In the genomic region with DNA sequence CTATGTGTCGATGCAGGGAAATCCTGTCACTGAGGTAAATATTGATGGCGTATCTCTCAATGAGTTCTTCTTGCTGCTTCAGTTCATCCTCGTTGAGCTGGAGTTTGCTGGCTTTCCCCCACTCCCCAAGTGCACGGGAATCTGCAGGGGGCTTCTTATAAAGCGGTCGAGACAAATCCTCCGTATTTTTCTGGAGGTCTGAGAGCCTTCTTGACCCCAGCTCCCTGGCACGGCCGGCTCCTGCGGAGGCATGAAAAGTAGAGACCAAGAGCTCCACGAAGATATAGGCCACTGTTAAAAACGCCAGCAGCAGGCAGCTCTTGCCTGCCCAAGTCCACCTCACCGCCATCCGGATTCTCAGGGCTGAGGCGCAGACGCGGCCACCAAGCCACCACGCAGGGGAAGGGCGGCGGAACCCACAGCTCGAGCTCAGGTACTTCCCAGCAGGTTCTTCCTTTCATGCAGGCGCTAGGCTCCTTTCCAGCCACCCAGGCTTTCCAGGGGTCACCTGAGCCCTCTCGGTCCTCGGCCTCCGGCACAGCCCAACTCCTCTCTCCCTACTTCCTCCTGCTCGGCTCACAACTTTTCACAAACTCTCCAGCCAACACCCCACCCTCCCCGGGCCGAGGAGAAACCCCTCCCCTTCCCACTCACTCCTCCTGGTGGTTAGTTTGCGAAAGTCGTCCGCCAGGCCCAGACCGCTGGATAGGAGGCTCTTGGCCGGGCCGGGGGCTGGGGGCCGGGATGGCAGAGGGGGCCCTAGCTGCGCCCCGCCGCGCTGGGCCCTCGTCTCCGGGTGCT, we compare ENCODE assay signal across 8 cellular contexts. TPM values are rescaled to one million over a fixed set of nuclear protein-coding genes. Genes with fewer than 3 reads are reported as not detected.
DNase-seq lines count a peak whose midpoint lies in the region; ATAC-seq and TF ChIP-seq lines count a peak whose summit lies in the region.

GALNT4 (minus strand) TSS at position 596 of the 801 bp plus-strand sequence; CDS start at position 349, 247 bp downstream.

- H3K4me1 Mint-ChIP-seq in neural progenitor cell = peaks cover 30% of the 10 kb centered on the region

- H3K36me3 ChIP-seq in HUES64 (ENCODE audit: insufficient read depth, low read length) (peaks cover 18% of the 10 kb centered on the region), neural progenitor cell (no peaks in the 10 kb centered on the region)

- H3K4me3 Mint-ChIP-seq in neural progenitor cell = peak within 1 kb of the TSS; percentile 94

- ATAC-seq in GM21423 (IDR thresholded peaks at IDR 0.05; ENCODE audit: unreplicated experiment) = peak; percentile 78

- H3K4me3 ChIP-seq in HUES64 (ENCODE audit: low read length) (peak within 1 kb of the TSS; percentile 94), foreskin fibroblast (ENCODE audit: low read depth in 1 of 2, low read length in 2 of 2) (peak within 1 kb of the TSS; percentile 90 to 93), neural progenitor cell (peak within 1 kb of the TSS; percentile 93)

- H3K36me3 Mint-ChIP-seq in neural progenitor cell = peaks cover 17% of the 10 kb centered on the region

- TF ChIP-seq CTCF in foreskin fibroblast (IDR thresholded peaks at IDR 0.05; ENCODE audit: low read depth, low read length) = peak; percentile 73
- peak; percentile 71 for TF ChIP-seq CTCF in neural progenitor cell (IDR thresholded peaks at IDR 0.05)

- WGBS in HUES64 = 6% methylated on average over 41 of the region's 41 CpGs

- no peaks in the 10 kb centered on the region for H3K9me3 Mint-ChIP-seq in neural progenitor cell

- DNase-seq in DMS79 treated with DMSO at 0.1 percent for 48 hours (lab: John Stamatoyannopoulos, UW) (peak; percentile 48), SHP77 (lab: John Stamatoyannopoulos, UW) (peak; percentile 42 to 61), activated gamma-delta T cell (lab: John Stamatoyannopoulos, UW) (peak; percentile 45), foreskin fibroblast (peak; percentile 81 to 94), neural progenitor cell (ENCODE audit: low spot score) (peak; percentile 90), stromal cell of bone marrow (ENCODE audit: low read depth) (peak; percentile 85)

- no peaks in the 10 kb centered on the region for H3K9me3 ChIP-seq in HUES64 (ENCODE audit: insufficient read depth, low read depth, low read length)
- no peaks in the 10 kb centered on the region for H3K9me3 ChIP-seq in neural progenitor cell (ENCODE audit: low read depth)

- H3K79me2 ChIP-seq in neural progenitor cell (ENCODE audit: low read depth) = peaks cover 17% of the 10 kb centered on the region

- no peaks in the 10 kb centered on the region for H3K27me3 ChIP-seq in HUES64 (ENCODE audit: insufficient read depth, low read length)
- no peaks in the 10 kb centered on the region for H3K27me3 ChIP-seq in neural progenitor cell

- peak within 1 kb of the TSS; percentile 96 for H2AFZ ChIP-seq in neural progenitor cell (replicated peaks)

- H3K4me2 ChIP-seq in neural progenitor cell = peak within 1 kb of the TSS; percentile 82

- H3K4me1 ChIP-seq in HUES64 (ENCODE audit: insufficient read depth, low read length) (peaks cover 4% of the 10 kb centered on the region; the same call in 1 of the 2 replicates), neural progenitor cell (no peaks in the 10 kb centered on the region)

- H3K9ac ChIP-seq in HUES64 (ENCODE audit: low read depth, low read length) (peak within 1 kb of the TSS; percentile 74), neural progenitor cell (peak within 1 kb of the TSS; percentile 8)

- H3K27me3 Mint-ChIP-seq in neural progenitor cell (ENCODE audit: insufficient read depth, low read depth) = no peaks in the 10 kb centered on the region

- H3K27ac ChIP-seq in HUES64 (ENCODE audit: low read depth, low read length) (peak within 1 kb of the TSS; percentile 78; the same call in 1 of the 2 replicates), neural progenitor cell (no peak within 1 kb of the TSS)

- no peaks in the 10 kb centered on the region for H4K20me1 ChIP-seq in neural progenitor cell (ENCODE audit: low read depth)

- H3F3A ChIP-seq in neural progenitor cell (ENCODE audit: low read depth) = peaks cover 12% of the 10 kb centered on the region

- H3K27ac Mint-ChIP-seq in neural progenitor cell = peak within 1 kb of the TSS; percentile 79

RNA-seq across cellular contexts. Expression of gene GALNT4, which starts in this region (rescaled TPM):
- polyA plus RNA-seq in HUES64 (2013, experiment 1 of 2) = 2.4 TPM
- polyA plus RNA-seq in HUES64 (2013, experiment 2 of 2) = 1.5 TPM
- 2.2 and 2.8 TPM in 2 replicates for total RNA-seq in neural progenitor cell (ENCODE audit: low replicate concordance)
